In the genomic region with DNA sequence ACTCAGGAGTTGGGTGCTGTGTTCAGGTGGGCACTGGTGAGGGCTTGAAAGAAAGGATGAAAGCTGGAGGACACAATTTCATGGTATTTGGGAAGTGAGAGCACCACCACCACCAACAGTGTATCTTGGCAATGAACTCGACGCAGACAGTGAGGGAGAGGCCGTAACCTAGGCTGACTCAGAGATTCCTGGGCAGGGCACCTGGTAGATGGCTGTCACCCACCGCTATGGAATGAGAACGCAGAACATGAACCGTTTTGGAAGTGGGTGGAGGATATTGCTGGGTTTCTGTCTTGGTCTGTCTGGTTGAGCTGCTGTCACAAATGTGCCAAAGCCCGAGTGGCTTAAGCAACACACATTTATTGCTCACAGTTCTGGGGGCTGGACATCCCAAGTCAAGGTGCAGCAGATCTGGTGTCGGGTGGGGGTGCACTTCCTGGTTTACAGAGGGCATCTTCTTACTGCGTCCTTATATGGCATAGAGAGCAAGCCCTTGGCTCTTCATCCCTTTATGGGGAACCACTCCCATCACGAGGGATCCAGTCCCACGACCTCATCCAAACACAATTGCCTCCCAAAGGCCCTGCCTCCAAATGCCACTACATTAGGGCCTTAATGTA, we compare ENCODE assay signal across 14 cellular contexts.
"Had no signal": no experiment of that assay in that cellular context is flagged by ENCODE, and none has a peak within 500 bp of the region (broad histone marks: within the 10 kb centered on the region; RNA-seq: fewer than 3 reads in every experiment).

No MANE protein-coding gene starts in this region.

- DNase-seq: activated CD4-positive, alpha-beta T cell treated with anti-CD3 and anti-CD28 coated beads for 4 hours; activated CD8-positive, alpha-beta T cell treated with anti-CD3 and anti-CD28 coated beads for 36 hours; activated gamma-delta T cell; activated T-cell treated with anti-CD3 and anti-CD28 coated beads, Interleukin-2, amount 50 U/mL, for 48 hours; central memory CD4-positive, alpha-beta T cell; colonic mucosa; ovary; stimulated activated CD4-positive, alpha-beta T cell treated with anti-CD3 and anti-CD28 coated beads, Interleukin-2, amount 100 ng/mL, for 24 hours; T1000 had no signal

- H3K4me3 ChIP-seq: colonic mucosa, lung, ovary had no signal

- H3K27me3 ChIP-seq: colonic mucosa, ovary had no signal

- H3K27ac ChIP-seq: colonic mucosa, ovary, VCaP had no signal

- H3K4me1 ChIP-seq: colonic mucosa had no signal

- ATAC-seq: activated CD8-positive, alpha-beta T cell treated with anti-CD3 and anti-CD28 coated beads for 36 hours; activated naive CD4-positive, alpha-beta T cell treated with anti-CD3 and anti-CD28 coated beads, Interleukin-2, amount 50 U/mL, for 72 hours; sciatic nerve had no signal

- H3K9me3 Mint-ChIP-seq: activated CD8-positive, alpha-beta T cell treated with anti-CD3 and anti-CD28 coated beads for 36 hours; activated naive CD4-positive, alpha-beta T cell treated with anti-CD3 and anti-CD28 coated beads, Interleukin-2, amount 50 U/mL, for 72 hours had no signal

- FAIRE-seq: frontal cortex had no signal

- H3K36me3 ChIP-seq: colonic mucosa, ovary had no signal

- H3K27ac Mint-ChIP-seq: activated CD8-positive, alpha-beta T cell treated with anti-CD3 and anti-CD28 coated beads for 36 hours; activated naive CD4-positive, alpha-beta T cell treated with anti-CD3 and anti-CD28 coated beads, Interleukin-2, amount 50 U/mL, for 72 hours had no signal

- H3K36me3 Mint-ChIP-seq: activated naive CD4-positive, alpha-beta T cell treated with anti-CD3 and anti-CD28 coated beads, Interleukin-2, amount 50 U/mL, for 72 hours had no signal

- H3K4me3 Mint-ChIP-seq: activated CD8-positive, alpha-beta T cell treated with anti-CD3 and anti-CD28 coated beads for 36 hours had no signal

- H3K9me3 ChIP-seq: colonic mucosa, ovary had no signal
